Comparison of ENCODE assay signal across 17 cellular contexts in the genomic region with DNA sequence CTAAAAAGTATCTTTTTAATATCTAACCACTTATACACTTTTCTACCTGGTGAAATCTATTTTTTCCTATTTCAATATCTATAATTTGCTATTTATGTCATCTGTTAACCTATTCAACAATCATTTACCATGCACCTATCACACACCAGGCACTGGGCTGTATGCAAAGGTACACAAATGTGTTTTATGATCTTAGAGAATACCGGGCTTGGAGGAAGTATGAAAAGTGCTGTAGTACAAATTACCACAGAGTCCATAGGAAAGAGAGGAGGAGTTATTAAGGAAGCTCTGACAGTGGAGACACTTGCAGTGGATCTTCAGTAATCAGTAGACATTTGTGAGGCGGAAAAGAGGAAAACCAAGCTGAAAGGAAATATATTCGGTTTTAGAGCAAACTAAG.
DNase-seq lines count a peak whose midpoint lies in the region; ATAC-seq and TF ChIP-seq lines count a peak whose summit lies in the region.
"Had no signal": no experiment of that assay in that cellular context is flagged by ENCODE, and none has a peak within 500 bp of the region (broad histone marks: within the 10 kb centered on the region; RNA-seq: fewer than 3 reads in every experiment).

No MANE protein-coding gene starts in this region.

- H4K91ac ChIP-seq in IMR-90 (ENCODE audit: insufficient read depth, low read depth, low read length) = peak overlapping the region; percentile 11; the same call in 1 of the 2 replicates

- H3K9ac ChIP-seq in IMR-90 (ENCODE audit: low read depth, low read length) = no peak overlapping the region

- 60% methylated on average over 1 of the region's 3 CpGs; no CpG with 5 or more reads in 1 of the 2 experiments for WGBS in IMR-90 (ENCODE audit: extremely low coverage in 2 of 2, insufficient read length in 1 of 2), 2 experiments

- H2BK15ac ChIP-seq in IMR-90 (ENCODE audit: low read depth, low read length) = no peak overlapping the region

- H3K27ac ChIP-seq in IMR-90 (ENCODE audit: insufficient read depth, low read length) = no peak overlapping the region

- POLR2A ChIA-PET in activated CD4-positive, alpha-beta T cell treated with anti-CD3 and anti-CD28 coated beads, Interleukin-2, amount 10 ng/mL, durations not matched to agents 7 days and 5 days (lab: Charles Lee) = no interaction called here
- POLR2A ChIA-PET in IMR-90 (lab: Charles Lee; ENCODE audit: unreplicated experiment) = no interaction called here

- no peaks in the 10 kb centered on the region for H3K36me3 ChIP-seq in IMR-90 (ENCODE audit: control insufficient read depth, insufficient read depth, low read length)
- H3K36me3 ChIP-seq: Peyer's patch had no signal

- H3K36me3 Mint-ChIP-seq in activated CD4-positive, alpha-beta T cell treated with anti-CD3 and anti-CD28 coated beads, Interleukin-2, amount 10 ng/mL, durations not matched to agents 7 days and 5 days (ENCODE audit: low read depth) = peaks cover 27% of the 10 kb centered on the region
- H3K36me3 Mint-ChIP-seq in activated naive CD4-positive, alpha-beta T cell treated with anti-CD3 and anti-CD28 coated beads, Interleukin-2, amount 50 U/mL, for 72 hours = peaks cover 0 to 7% of the 10 kb centered on the region in 2 donors
- H3K36me3 Mint-ChIP-seq in osteocyte (ENCODE audit: unreplicated experiment) = no peaks in the 10 kb centered on the region

- H4K20me1 ChIP-seq in IMR-90 (ENCODE audit: insufficient read depth, low read length) = peaks cover 4% of the 10 kb centered on the region; the same call in 1 of the 2 replicates

- no peaks in the 10 kb centered on the region for H3K9me3 Mint-ChIP-seq in activated CD4-positive, alpha-beta T cell treated with anti-CD3 and anti-CD28 coated beads, Interleukin-2, amount 10 ng/mL, durations not matched to agents 7 days and 5 days
- H3K9me3 Mint-ChIP-seq in activated naive CD4-positive, alpha-beta T cell treated with anti-CD3 and anti-CD28 coated beads, Interleukin-2, amount 50 U/mL, for 72 hours = no peaks in the 10 kb centered on the region
- no peaks in the 10 kb centered on the region for H3K9me3 Mint-ChIP-seq in osteocyte (ENCODE audit: unreplicated experiment)

- peaks cover 22 to 69% of the 10 kb centered on the region in 2 experiments for H3K79me1 ChIP-seq in IMR-90 (ENCODE audit: low read depth in 1 of 2, low read length in 2 of 2)

- no peak for TF ChIP-seq RAD21 in IMR-90 (IDR thresholded peaks at IDR 0.05; ENCODE audit: low read length)

- H3K4me3 Mint-ChIP-seq in activated CD4-positive, alpha-beta T cell treated with anti-CD3 and anti-CD28 coated beads, Interleukin-2, amount 10 ng/mL, durations not matched to agents 7 days and 5 days = no peak overlapping the region
- no peak overlapping the region for H3K4me3 Mint-ChIP-seq in osteocyte (ENCODE audit: unreplicated experiment)

- H3K14ac ChIP-seq in IMR-90 (replicated peaks; ENCODE audit: low read depth, low read length) = no peak overlapping the region

- H3K18ac ChIP-seq in IMR-90 (ENCODE audit: low read depth, low read length) = no peak overlapping the region

- peak overlapping the region; percentile 35; the same call in 1 of the 2 replicates for H2AK5ac ChIP-seq in IMR-90 (ENCODE audit: low read depth, low read length)

- no peak overlapping the region for H2BK5ac ChIP-seq in IMR-90 (ENCODE audit: low read depth, low read length, poor library complexity, severe bottlenecking)

- no peaks in the 10 kb centered on the region for H3K27me3 ChIP-seq in IMR-90 (ENCODE audit: control insufficient read depth, insufficient read depth, low read length)
- H3K27me3 ChIP-seq: Peyer's patch had no signal

- H3K56ac ChIP-seq in IMR-90 (ENCODE audit: extremely low read depth, insufficient read depth, low read length) = no peak overlapping the region

- no peak overlapping the region; the same call in 1 of the 2 replicates for H2BK120ac ChIP-seq in IMR-90 (ENCODE audit: low read depth, low read length)

- no peak overlapping the region for H2AK9ac ChIP-seq in IMR-90 (replicated peaks; ENCODE audit: low read depth, low read length, poor library complexity)

- intact Hi-C loops in IMR-90 (cut with micrococcal nuclease) = loop anchor here (5.0 kb wide), 1 partner anchor 78 kb away; no protein-coding TSS in a partner anchor

- H3K4me1 ChIP-seq in IMR-90 (ENCODE audit: control insufficient read depth, insufficient read depth, low read length) = peaks cover 19% of the 10 kb centered on the region

- no peaks in the 10 kb centered on the region for H3K27me3 Mint-ChIP-seq in activated CD4-positive, alpha-beta T cell treated with anti-CD3 and anti-CD28 coated beads, Interleukin-2, amount 10 ng/mL, durations not matched to agents 7 days and 5 days
- H3K27me3 Mint-ChIP-seq in osteocyte (ENCODE audit: unreplicated experiment) = no peaks in the 10 kb centered on the region

- no peak overlapping the region for H2BK20ac ChIP-seq in IMR-90 (ENCODE audit: low read depth, low read length)

- no TSS peak for BruUV-seq in IMR-90 (replicated peaks; lab: Mats Ljungman, UMichigan)

- no peak overlapping the region for H3K4ac ChIP-seq in IMR-90 (ENCODE audit: low read depth, low read length)

- CTCF ChIA-PET in activated CD4-positive, alpha-beta T cell treated with anti-CD3 and anti-CD28 coated beads, Interleukin-2, amount 10 ng/mL, durations not matched to agents 7 days and 5 days (lab: Charles Lee) = interaction anchor here (0.6 to 2.2 kb wide), 4 partner anchors 11 to 1798 kb away, joined by 3 to 5 read pairs (median 4); no protein-coding TSS in a partner anchor
- CTCF ChIA-PET in IMR-90 (lab: Yijun Ruan, JAX) = no interaction called here

- ATAC-seq in IMR-90 (ENCODE audit: low read depth) = no peak
- ATAC-seq in activated naive CD4-positive, alpha-beta T cell treated with anti-CD3 and anti-CD28 coated beads, Interleukin-2, amount 50 U/mL, for 72 hours = no peak
- ATAC-seq: left cardiac atrium had no signal

- in situ Hi-C loops in IMR-90 (cut with MboI; ENCODE audit: low sequenced_read_pairs) = no loop called here

- no peak overlapping the region for H4K5ac ChIP-seq in IMR-90 (ENCODE audit: low read depth, low read length)

- no peak for TF ChIP-seq CTCF in IMR-90 (conservative IDR thresholded peaks at IDR 0.05; ENCODE audit: low read depth, low read length)
- no peak for TF ChIP-seq CTCF in osteocyte (IDR thresholded peaks at IDR 0.05)

- no peak overlapping the region for H2AFZ ChIP-seq in IMR-90 (replicated peaks; ENCODE audit: low read length, poor library complexity)

- no peak overlapping the region for H3K4me3 ChIP-seq in IMR-90 (ENCODE audit: insufficient read depth, low read depth, low read length)
- H3K4me3 ChIP-seq: Peyer's patch, skin epidermis had no signal

- peaks cover 94% of the 10 kb centered on the region for H3K4me1 Mint-ChIP-seq in activated CD4-positive, alpha-beta T cell treated with anti-CD3 and anti-CD28 coated beads, Interleukin-2, amount 10 ng/mL, durations not matched to agents 7 days and 5 days
- H3K4me1 Mint-ChIP-seq in osteocyte (ENCODE audit: unreplicated experiment) = peaks cover 90% of the 10 kb centered on the region

- no peak overlapping the region for H3K23ac ChIP-seq in IMR-90 (ENCODE audit: low read depth, low read length)

- no peaks in the 10 kb centered on the region for H3K9me3 ChIP-seq in IMR-90 (ENCODE audit: control insufficient read depth, insufficient read depth, low read length)
- H3K9me3 ChIP-seq: Peyer's patch had no signal

- peaks cover 5% of the 10 kb centered on the region for H3K9me1 ChIP-seq in IMR-90 (ENCODE audit: insufficient read depth, low read length)

- H4K8ac ChIP-seq in IMR-90 (ENCODE audit: low read depth in 2 of 2, low read length in 2 of 2) = peak overlapping the region in 1 of 2 experiments; percentile 6; a peak in 1 of 4 replicates

- TF ChIP-seq POLR2A in IMR-90 (IDR thresholded peaks at IDR 0.05; ENCODE audit: low read depth, low read length) = no peak

- no peak overlapping the region for H3K4me2 ChIP-seq in IMR-90 (ENCODE audit: low read depth, low read length)

- peak overlapping the region; percentile 58 for H3K27ac Mint-ChIP-seq in activated CD4-positive, alpha-beta T cell treated with anti-CD3 and anti-CD28 coated beads, Interleukin-2, amount 10 ng/mL, durations not matched to agents 7 days and 5 days
- H3K27ac Mint-ChIP-seq in activated naive CD4-positive, alpha-beta T cell treated with anti-CD3 and anti-CD28 coated beads, Interleukin-2, amount 50 U/mL, for 72 hours = peak overlapping the region; percentile 22 to 38
- H3K27ac Mint-ChIP-seq in osteocyte (ENCODE audit: unreplicated experiment) = peak overlapping the region; percentile 6

- no peak for DNase-seq in activated CD4-positive, alpha-beta T cell treated with anti-CD3 and anti-CD28 coated beads, Interleukin-2, amount 10 ng/mL, durations not matched to agents 7 days and 5 days
- DNase-seq in activated CD4-positive, alpha-beta T cell treated with anti-CD3 and anti-CD28 coated beads for 1 hour = no peak
- DNase-seq in IMR-90 (no peak), osteocyte (ENCODE audit: extremely low spot score, unreplicated experiment) (no peak), SKM-1 treated with dmso at 0.1 percent for 144 hours (lab: John Stamatoyannopoulos, UW; ENCODE audit: unreplicated experiment) (no peak), NCI-H774 (lab: John Stamatoyannopoulos, UW) (no peak)
- DNase-seq in activated naive CD4-positive, alpha-beta T cell treated with anti-CD3 and anti-CD28 coated beads, Interleukin-2, amount 50 U/mL, for 72 hours (ENCODE audit: low spot score in 2 of 2) = no peak
- DNase-seq in stimulated activated naive CD4-positive, alpha-beta T cell (lab: John Stamatoyannopoulos, UW) = no peak
- DNase-seq: activated CD8-positive, alpha-beta memory T cell treated with anti-CD3 and anti-CD28 coated beads, Interleukin-2, amount 50 U/mL, for 48 hours; anterior cingulate cortex; left cardiac atrium; MV-4-11; NCI-H2081; NCI-H524; Peyer's patch; stimulated activated CD4-positive, alpha-beta T cell treated with anti-CD3 and anti-CD28 coated beads, Interleukin-4, amount 100 ng/mL, for 4 hours had no signal

- dilution Hi-C loops in IMR-90 (cut with HindIII; ENCODE audit: low sequenced_read_pairs, unreplicated experiment) = no loop called here

TF ChIP-seq in IMR-90, 13 proteins besides CTCF, POLR2A, EP300 and RAD21:
- TF ChIP-seq CHD1 (IDR thresholded peaks at IDR 0.05; ENCODE audit: low read depth, low read length) = no peak

Comparison
In these comparisons a context has a peak if more than half of its experiments do, and no peak if none do; other contexts are left out.
1. H3K27ac Mint-ChIP-seq: peak in every context shown above with its lines; median percentile 58 in activated CD4-positive, alpha-beta T cell treated with anti-CD3 and anti-CD28 coated beads, Interleukin-2, amount 10 ng/mL, durations not matched to agents 7 days and 5 days; 30 in activated naive CD4-positive, alpha-beta T cell treated with anti-CD3 and anti-CD28 coated beads, Interleukin-2, amount 50 U/mL, for 72 hours; 6 in osteocyte.